ENCODE assay signal across 1 cellular context in the genomic region with DNA sequence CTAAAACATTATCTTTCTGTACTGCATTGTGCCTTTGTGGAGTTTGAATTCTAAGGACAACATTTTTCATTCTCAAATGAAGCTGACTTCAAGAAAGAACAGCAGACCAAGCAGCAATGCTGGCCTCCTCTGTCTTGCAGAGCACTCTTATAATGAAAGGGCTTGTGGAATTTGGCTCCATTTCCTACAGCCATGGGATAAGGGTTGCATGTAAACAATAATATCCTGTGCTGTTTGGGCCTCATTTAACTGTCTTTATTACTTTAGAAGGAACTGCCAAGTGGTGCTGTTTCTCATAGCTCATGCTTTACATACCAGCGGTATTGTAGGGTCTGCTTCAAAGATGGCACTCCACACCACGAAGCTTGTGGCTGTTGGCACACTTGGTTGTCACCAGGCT.
TF ChIP-seq lines count a peak whose summit lies in the region.

No MANE protein-coding gene starts in this region.

TF ChIP-seq in endothelial cell of umbilical vein, 7 proteins besides CTCF, POLR2A, EP300 and RAD21:
- no peak for TF ChIP-seq MYC (IDR thresholded peaks at IDR 0.05; ENCODE audit: low read depth, low read length)
- no peak for TF ChIP-seq POLR2AphosphoS5 (IDR thresholded peaks at IDR 0.05; ENCODE audit: insufficient read depth, low read depth, low read length)
- TF ChIP-seq, protein P1, sequence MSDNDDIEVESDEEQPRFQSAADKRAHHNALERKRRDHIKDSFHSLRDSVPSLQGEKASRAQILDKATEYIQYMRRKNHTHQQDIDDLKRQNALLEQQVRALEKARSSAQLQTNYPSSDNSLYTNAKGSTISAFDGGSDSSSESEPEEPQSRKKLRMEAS (IDR thresholded peaks at IDR 0.05; ENCODE audit: insufficient read depth, insufficient read length), result no peak
- no peak for TF ChIP-seq EZH2 (IDR thresholded peaks at IDR 0.05; ENCODE audit: borderline replicate concordance, low read depth, low read length, severe bottlenecking)
- no peak for TF ChIP-seq JUN (IDR thresholded peaks at IDR 0.05; ENCODE audit: borderline replicate concordance, insufficient read depth, insufficient read length, low read depth)
- no peak for TF ChIP-seq FOS (IDR thresholded peaks at IDR 0.05; ENCODE audit: borderline replicate concordance, insufficient read depth, low read length)
- no peak for TF ChIP-seq GATA2 (IDR thresholded peaks at IDR 0.05; ENCODE audit: insufficient read depth, insufficient read length, low read depth, low read length)
